Comparison of ENCODE assay signal across 9 cellular contexts in the genomic region with DNA sequence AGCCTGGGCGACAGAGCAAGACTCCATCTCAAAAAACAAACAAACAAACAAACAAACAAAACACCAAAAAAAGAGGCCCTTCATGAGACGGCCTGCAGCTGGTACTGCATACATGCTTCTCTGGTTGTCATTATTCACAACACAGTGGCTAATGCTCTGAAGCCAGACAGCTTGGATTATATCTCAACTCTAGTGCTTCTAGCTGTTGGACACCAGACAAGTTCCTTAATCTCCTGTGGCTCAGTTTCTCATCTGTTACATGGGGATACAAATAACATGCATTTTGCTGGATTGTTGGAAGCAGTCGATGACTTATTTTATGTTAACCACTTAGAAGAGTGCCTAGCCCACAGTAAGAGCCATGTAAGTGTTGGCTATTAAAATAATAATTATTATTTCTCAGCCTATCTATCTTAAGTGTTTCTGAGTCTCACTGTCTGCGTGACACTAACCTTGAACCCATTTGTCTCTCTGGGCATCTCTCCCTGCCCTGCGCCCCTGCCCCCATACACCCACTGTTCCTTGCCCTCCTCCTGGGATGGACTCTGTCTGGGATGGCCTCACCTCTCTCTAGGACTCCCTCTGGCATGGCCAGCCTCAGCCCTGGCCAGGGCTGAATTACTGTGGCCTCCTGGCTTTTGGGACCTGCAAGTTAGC. TPM values are rescaled to one million over a fixed set of nuclear protein-coding genes. Genes with fewer than 3 reads are reported as not detected.
DNase-seq lines count a peak whose midpoint lies in the region; ATAC-seq lines count a peak whose summit lies in the region.
"Had no signal": no experiment of that assay in that cellular context is flagged by ENCODE, and none has a peak within 500 bp of the region (broad histone marks: within the 10 kb centered on the region; RNA-seq: fewer than 3 reads in every experiment).

No MANE protein-coding gene starts in this region.

- peak overlapping the region; percentile 96 for H3K4me2 ChIP-seq in trophoblast cell (ENCODE audit: low read length)

- peak overlapping the region; percentile 62 for H3K18ac ChIP-seq in trophoblast cell (ENCODE audit: low read length)

- H2BK5ac ChIP-seq in trophoblast cell (ENCODE audit: low read depth, low read length, poor library complexity), result peak overlapping the region; percentile 90

- H3K4me1 ChIP-seq in endocrine pancreas (ENCODE audit: control insufficient read depth, insufficient read depth, low read length), result peaks cover 6% of the 10 kb centered on the region
- H3K4me1 ChIP-seq in trophoblast cell (ENCODE audit: control insufficient read depth in 1 of 2, insufficient read depth in 2 of 2, low read length in 2 of 2), result peaks cover 51 to 57% of the 10 kb centered on the region in 2 experiments

- no peak for ATAC-seq in HG02588 (IDR thresholded peaks at IDR 0.05; ENCODE audit: unreplicated experiment)

- peak; percentile 41 for DNase-seq in DMS 273 treated with DMSO at 0.1 percent for 48 hours (lab: John Stamatoyannopoulos, UW)
- peak; percentile 46 for DNase-seq in OCI-M1 (lab: John Stamatoyannopoulos, UW)
- no peak for DNase-seq in trophoblast cell
- DNase-seq in hippocampal formation (lab: John Stamatoyannopoulos, UW), result no peak
- DNase-seq in activated gamma-delta T cell (lab: John Stamatoyannopoulos, UW), result no peak
- no peak for DNase-seq in glomerular visceral epithelial cell (ENCODE audit: extremely low spot score)

- peak overlapping the region; percentile 91 for H3K14ac ChIP-seq in trophoblast cell (ENCODE audit: low read length)

- H4K8ac ChIP-seq in trophoblast cell (ENCODE audit: low read depth, low read length), result peak overlapping the region; percentile 55

- H2AK5ac ChIP-seq in trophoblast cell (ENCODE audit: low read length), result peak overlapping the region; percentile 98

- H3K9ac ChIP-seq in endocrine pancreas (ENCODE audit: control insufficient read depth, insufficient read depth, low read length) (peak overlapping the region; percentile 30), trophoblast cell (ENCODE audit: low read length) (no peak overlapping the region)

- peaks cover 76% of the 10 kb centered on the region for H3K79me1 ChIP-seq in trophoblast cell (ENCODE audit: low read length)

- peak overlapping the region; percentile 96 for H2BK12ac ChIP-seq in trophoblast cell (ENCODE audit: low read length)

- H3K27ac ChIP-seq in trophoblast cell (ENCODE audit: low read depth, low read length), result peak overlapping the region; percentile 96

- no peaks in the 10 kb centered on the region for H3K27me3 ChIP-seq in endocrine pancreas (ENCODE audit: control insufficient read depth, insufficient read depth, low read length)
- no peaks in the 10 kb centered on the region for H3K27me3 ChIP-seq in trophoblast cell (ENCODE audit: insufficient read depth, low read length)

- H3K9me3 ChIP-seq in endocrine pancreas (ENCODE audit: control insufficient read depth, low read length) (no peaks in the 10 kb centered on the region), trophoblast cell (ENCODE audit: insufficient read depth, low read depth, low read length) (peaks cover 2% of the 10 kb centered on the region)
- H3K9me3 ChIP-seq: mucosa of descending colon had no signal

- peak overlapping the region; percentile 84 for H4K91ac ChIP-seq in trophoblast cell (ENCODE audit: low read depth, low read length)

- H3K36me3 ChIP-seq in endocrine pancreas (ENCODE audit: control insufficient read depth, insufficient read depth, low read length), result no peaks in the 10 kb centered on the region
- peaks cover 0 to 2% of the 10 kb centered on the region in 2 experiments for H3K36me3 ChIP-seq in trophoblast cell (ENCODE audit: control insufficient read depth in 1 of 2, insufficient read depth in 2 of 2, low read length in 2 of 2)

- no CpG with 5 or more reads among the region's 5 CpGs for WGBS in trophoblast cell (ENCODE audit: extremely low coverage, insufficient coverage, insufficient read length)

- H3K4me3 ChIP-seq in endocrine pancreas (ENCODE audit: control insufficient read depth, insufficient read depth, low read length) (no peak overlapping the region), trophoblast cell (ENCODE audit: low read depth, low read length) (no peak overlapping the region)
- H3K4me3 ChIP-seq: mucosa of descending colon had no signal

- peak overlapping the region; percentile 71 for H3K4ac ChIP-seq in trophoblast cell (ENCODE audit: low read depth, low read length)

- H2BK120ac ChIP-seq in trophoblast cell (ENCODE audit: insufficient read depth, low read length, poor library complexity), result peak overlapping the region; percentile 92

- peak overlapping the region; percentile 6 for H4K12ac ChIP-seq in trophoblast cell (ENCODE audit: low read depth, low read length)

- peaks cover 28% of the 10 kb centered on the region for H3K79me2 ChIP-seq in trophoblast cell (ENCODE audit: control insufficient read depth, insufficient read depth, low read length, poor library complexity)

- H2AFZ ChIP-seq in trophoblast cell (ENCODE audit: insufficient read depth, low read length, poor library complexity), result peak overlapping the region; percentile 12

- H3K23ac ChIP-seq in trophoblast cell (ENCODE audit: low read length), result no peak overlapping the region

RNA-seq across cellular contexts. Expression of a gene that starts 3.1 kb away (rescaled TPM):
- polyA plus RNA-seq in trophoblast cell (2013), result 81.3 and 87.5 TPM in 2 replicates

RNA-seq across cellular contexts. Expression of a gene that starts 12.8 kb away (rescaled TPM):
- polyA plus RNA-seq in trophoblast cell (2013), result 28.7 and 30.7 TPM in 2 replicates

RNA-seq across cellular contexts. Expression of a gene that starts 13.4 kb away (rescaled TPM):
- 187 and 189 TPM in 2 replicates for polyA plus RNA-seq in trophoblast cell (2013)

RNA-seq across cellular contexts. Expression of a gene that starts 13.7 kb away (rescaled TPM):
- 19.0 and 19.9 TPM in 2 replicates for polyA plus RNA-seq in trophoblast cell (2013)

RNA-seq across cellular contexts. Expression of a gene that starts 18.2 kb away (rescaled TPM):
- polyA plus RNA-seq in trophoblast cell (2013), result 16.0 and 17.3 TPM in 2 replicates

Comparison
In these comparisons a context has a peak if more than half of its experiments do, and no peak if none do; other contexts are left out.
1. DNase-seq: peak in DMS 273 treated with DMSO at 0.1 percent for 48 hours (single experiment) and OCI-M1 (single experiment); none in trophoblast cell (0 of 2), hippocampal formation (0 of 2), activated gamma-delta T cell (single experiment) and glomerular visceral epithelial cell (single experiment).